ENCODE assay signal across 21 cellular contexts in genomic region chr4:154366956-154367355, GRCh38.
DNase-seq lines count a peak whose midpoint lies in the region; ATAC-seq and TF ChIP-seq lines count a peak whose summit lies in the region.
"Had no signal": no experiment of that assay in that cellular context is flagged by ENCODE, and none has a peak within 500 bp of the region (broad histone marks: within the 10 kb centered on the region; RNA-seq: fewer than 3 reads in every experiment).

No MANE protein-coding gene starts in this region.

- peak; percentile 89 for ATAC-seq in WTC11
- ATAC-seq in GM21737 (IDR thresholded peaks at IDR 0.05; ENCODE audit: unreplicated experiment): no peak
- ATAC-seq: A549; activated CD4-positive, CD25-positive, alpha-beta regulatory T cell treated with anti-CD3 and anti-CD28 coated beads, Interleukin-2, amount 50 U/mL, for 24 hours; activated T-helper 17 cell treated with anti-CD3 and anti-CD28 coated beads, Interleukin-2, amount 50 U/mL, for 72 hours; esophagus mucosa; HepG2; left ventricle myocardium superior; SK-N-SH treated with all-trans-retinoic acid at 6 μM for 48 hours had no signal

- no peak overlapping the region for H2BK5ac ChIP-seq in neuronal stem cell (ENCODE audit: low read length)

- H2BK120ac ChIP-seq in neuronal stem cell (ENCODE audit: low read depth, low read length): no peak overlapping the region

- H3K27ac ChIP-seq in BLaER1: peak overlapping the region; percentile 93
- H3K27ac ChIP-seq in neuronal stem cell (replicated peaks; ENCODE audit: low read length): no peak overlapping the region
- H3K27ac ChIP-seq: A549 had no signal

- H2AK5ac ChIP-seq in neuronal stem cell (ENCODE audit: low read depth, low read length): no peak overlapping the region

- POLR2A ChIA-PET in WTC11 (lab: Charles Lee): no interaction called here

- peaks cover 96% of the 10 kb centered on the region for H3K4me1 ChIP-seq in BLaER1
- H3K4me1 ChIP-seq in neuronal stem cell (ENCODE audit: control insufficient read depth in 2 of 2, insufficient read depth in 1 of 2, low read depth in 1 of 2, low read length in 2 of 2): peaks cover 4 to 5% of the 10 kb centered on the region in 2 donors
- H3K4me1 ChIP-seq: A549 had no signal

- H3K14ac ChIP-seq in neuronal stem cell (ENCODE audit: low read length): no peak overlapping the region

- no peak overlapping the region for H3K4ac ChIP-seq in neuronal stem cell (ENCODE audit: low read length)

- DNase-seq in WTC11 (ENCODE audit: low spot score) (no peak), epithelial cell of esophagus (ENCODE audit: low read depth) (peak; percentile 22), neuronal stem cell (ENCODE audit: low spot score) (no peak), occipital lobe (lab: John Stamatoyannopoulos, UW) (no peak), HK-2 (ENCODE audit: unreplicated experiment) (no peak)
- no peak for DNase-seq in activated CD4-positive, CD25-positive, alpha-beta regulatory T cell treated with anti-CD3 and anti-CD28 coated beads, Interleukin-2, amount 50 U/mL, for 72 hours
- DNase-seq: activated naive CD8-positive, alpha-beta T cell treated with anti-CD3 and anti-CD28 coated beads, Interleukin-2, amount 10 ng/mL, durations not matched to agents 7 days and 5 days; left ventricle myocardium superior; MM.1S; NCI-H2029; NCI-H446 had no signal

- H3K4me2 ChIP-seq in BLaER1: peak overlapping the region; percentile 83
- H3K4me2 ChIP-seq in neuronal stem cell (ENCODE audit: insufficient read depth, low read length, poor library complexity, severe bottlenecking): no peak overlapping the region
- H3K4me2 ChIP-seq: A549 had no signal

- H3K4me3 ChIP-seq in BLaER1 (peak overlapping the region; percentile 55; the same call in 1 of the 2 replicates), epithelial cell of esophagus (ENCODE audit: low read length) (no peak overlapping the region), neuronal stem cell (ENCODE audit: low read length in 2 of 2) (no peak overlapping the region)
- H3K4me3 ChIP-seq: A549, HAP-1, ovary had no signal

- no peak overlapping the region for H3K4me3 Mint-ChIP-seq in WTC11
- H3K4me3 Mint-ChIP-seq: activated T-helper 17 cell treated with anti-CD3 and anti-CD28 coated beads, Interleukin-2, amount 50 U/mL, for 72 hours had no signal

- H4K8ac ChIP-seq in neuronal stem cell (ENCODE audit: low read depth, low read length): no peak overlapping the region

- no peaks in the 10 kb centered on the region for H3K79me1 ChIP-seq in neuronal stem cell (ENCODE audit: low read depth, low read length)

- TF ChIP-seq CTCF in WTC11 (IDR thresholded peaks at IDR 0.05) (no peak), epithelial cell of esophagus (IDR thresholded peaks at IDR 0.05; ENCODE audit: insufficient read depth, low read depth, low read length, missing control alignments) (no peak)

- H3K9ac ChIP-seq in BLaER1 (peak overlapping the region; percentile 78), neuronal stem cell (ENCODE audit: low read depth, low read length, poor library complexity) (no peak overlapping the region)

- no peaks in the 10 kb centered on the region for H4K20me1 ChIP-seq in BLaER1

- no peak overlapping the region for H3K23ac ChIP-seq in neuronal stem cell (ENCODE audit: low read depth, low read length, poor library complexity)

- H3K27me3 Mint-ChIP-seq in WTC11 (ENCODE audit: low read depth): no peaks in the 10 kb centered on the region; the same call in 1 of the 2 replicates

- H3K27me3 ChIP-seq in BLaER1: no peaks in the 10 kb centered on the region
- H3K27me3 ChIP-seq in neuronal stem cell (ENCODE audit: control insufficient read depth in 3 of 3, insufficient read depth in 3 of 3, low read depth in 1 of 3, low read length in 3 of 3): peaks cover 0 to 4% (median 0%) of the 10 kb centered on the region in 3 experiments
- H3K27me3 ChIP-seq: ovary had no signal

- H3K9me3 Mint-ChIP-seq in WTC11: no peaks in the 10 kb centered on the region
- H3K9me3 Mint-ChIP-seq: activated naive CD8-positive, alpha-beta T cell treated with anti-CD3 and anti-CD28 coated beads, Interleukin-2, amount 10 ng/mL, durations not matched to agents 7 days and 5 days had no signal

- peaks cover 16% of the 10 kb centered on the region for H3K36me3 ChIP-seq in BLaER1
- H3K36me3 ChIP-seq in neuronal stem cell (replicated peaks in 1 of 2; ENCODE audit: control insufficient read depth in 2 of 2, insufficient read depth in 2 of 2, low read length in 2 of 2): no peaks in the 10 kb centered on the region
- H3K36me3 ChIP-seq: HAP-1, ovary had no signal

- CTCF ChIA-PET in WTC11 (lab: Charles Lee): no interaction called here

- no peak overlapping the region for H2BK12ac ChIP-seq in neuronal stem cell (ENCODE audit: low read length)

- peak overlapping the region; percentile 60 for H3K18ac ChIP-seq in neuronal stem cell (ENCODE audit: low read length)

- H3K36me3 Mint-ChIP-seq in WTC11: no peaks in the 10 kb centered on the region
- H3K36me3 Mint-ChIP-seq: activated naive CD8-positive, alpha-beta T cell treated with anti-CD3 and anti-CD28 coated beads, Interleukin-2, amount 10 ng/mL, durations not matched to agents 7 days and 5 days had no signal

- no peak overlapping the region for H4K91ac ChIP-seq in neuronal stem cell (ENCODE audit: low read depth, low read length, poor library complexity)

- H3K27ac Mint-ChIP-seq in WTC11: no peak overlapping the region
- H3K27ac Mint-ChIP-seq: activated naive CD8-positive, alpha-beta T cell treated with anti-CD3 and anti-CD28 coated beads, Interleukin-2, amount 10 ng/mL, durations not matched to agents 7 days and 5 days; activated T-helper 17 cell treated with anti-CD3 and anti-CD28 coated beads, Interleukin-2, amount 50 U/mL, for 72 hours had no signal

- H2AFZ ChIP-seq in neuronal stem cell (ENCODE audit: low read length): peak overlapping the region; percentile 27

- peaks cover 11% of the 10 kb centered on the region for H3K4me1 Mint-ChIP-seq in WTC11
- H3K4me1 Mint-ChIP-seq: activated T-helper 17 cell treated with anti-CD3 and anti-CD28 coated beads, Interleukin-2, amount 50 U/mL, for 72 hours had no signal

- H3K9me3 ChIP-seq in BLaER1 (peaks cover 11% of the 10 kb centered on the region), neuronal stem cell (replicated peaks in 1 of 2; ENCODE audit: control insufficient read depth in 2 of 2, insufficient read depth in 1 of 2, low read depth in 1 of 2, low read length in 2 of 2) (no peaks in the 10 kb centered on the region)
- H3K9me3 ChIP-seq: A549, HAP-1, ovary had no signal

- no peak overlapping the region for H2BK15ac ChIP-seq in neuronal stem cell (ENCODE audit: low read length)

- WGBS in neuronal stem cell (ENCODE audit: extremely low coverage in 2 of 2, insufficient read length in 2 of 2, insufficient replicate concordance in 1 of 2), 2 donors: no CpG with 5 or more reads among the region's 4 CpGs

TF ChIP-seq in WTC11, 78 proteins besides CTCF, POLR2A, EP300 and RAD21 (continues in another document):
- TF ChIP-seq ZNF423 (CRISPR knock-in tag; IDR thresholded peaks at IDR 0.05): no peak
- no peak for TF ChIP-seq TEAD1 (CRISPR knock-in tag; IDR thresholded peaks at IDR 0.05)
- no peak for TF ChIP-seq NR3C1 (CRISPR knock-in tag; conservative IDR thresholded peaks at IDR 0.05; ENCODE audit: low read depth)
- TF ChIP-seq TP53 (CRISPR knock-in tag; IDR thresholded peaks at IDR 0.05): no peak
- TF ChIP-seq AFF4 (CRISPR knock-in tag; IDR thresholded peaks at IDR 0.05; ENCODE audit: borderline replicate concordance): no peak
- TF ChIP-seq NFYB (CRISPR knock-in tag; conservative IDR thresholded peaks at IDR 0.05; ENCODE audit: low read depth): no peak
- TF ChIP-seq ZSCAN18 (CRISPR knock-in tag; IDR thresholded peaks at IDR 0.05): no peak
- TF ChIP-seq USF1 (CRISPR knock-in tag; IDR thresholded peaks at IDR 0.05): no peak
